In the genomic region with DNA sequence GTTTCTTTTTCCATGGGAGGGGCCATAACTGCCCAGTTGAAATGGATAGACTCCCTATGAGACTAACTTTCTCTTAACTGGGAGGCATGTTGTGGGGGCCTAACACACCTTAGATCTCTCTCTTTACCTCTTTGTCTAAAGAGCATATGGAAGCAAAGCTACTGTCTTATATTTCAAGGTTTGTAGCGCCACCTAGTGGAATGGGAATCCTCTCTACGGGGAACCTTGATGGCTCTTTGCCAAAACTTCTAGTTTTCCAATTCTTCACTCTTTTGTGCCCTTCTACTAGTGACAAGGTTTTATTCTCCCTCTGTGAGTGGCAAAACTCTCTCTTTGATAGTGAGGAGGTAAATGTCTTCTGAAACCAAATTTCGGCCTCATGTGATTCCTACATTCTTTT, we compare ENCODE assay signal across 9 cellular contexts.
DNase-seq lines count a peak whose midpoint lies in the region; ATAC-seq and TF ChIP-seq lines count a peak whose summit lies in the region.
"Had no signal": no experiment of that assay in that cellular context is flagged by ENCODE, and none has a peak within 500 bp of the region (broad histone marks: within the 10 kb centered on the region; RNA-seq: fewer than 3 reads in every experiment).

No MANE protein-coding gene starts in this region.

- 57% methylated on average over 3 of the region's 3 CpGs for WGBS in smooth muscle cell (ENCODE audit: low lambda C conversion rate)

- no peak overlapping the region for H2AFZ ChIP-seq in smooth muscle cell (ENCODE audit: low read depth)

- TF ChIP-seq CTCF in WERI-Rb-1 (IDR thresholded peaks at IDR 0.05; ENCODE audit: low read depth, low read length) (peak; percentile 58), smooth muscle cell (IDR thresholded peaks at IDR 0.05; ENCODE audit: borderline replicate concordance, insufficient read depth, poor library complexity, severe bottlenecking) (peak; percentile 23), CD14-positive monocyte (IDR thresholded peaks at IDR 0.05) (no peak)

- H3K4me3 ChIP-seq in WERI-Rb-1 (ENCODE audit: low read depth, low read length) (no peak overlapping the region), smooth muscle cell (no peak overlapping the region)

- CTCF ChIA-PET in activated CD4-positive, alpha-beta T cell treated with anti-CD3 and anti-CD28 coated beads, Interleukin-2, amount 10 ng/mL, durations not matched to agents 7 days and 5 days (lab: Charles Lee) = no interaction called here

- no peak for ATAC-seq in GM21381 (IDR thresholded peaks at IDR 0.05; ENCODE audit: unreplicated experiment)

- no peak overlapping the region for H3K4me2 ChIP-seq in smooth muscle cell

- no peaks in the 10 kb centered on the region for H3K4me1 ChIP-seq in smooth muscle cell (ENCODE audit: low read depth)

- no peaks in the 10 kb centered on the region for H3K27me3 ChIP-seq in WERI-Rb-1 (ENCODE audit: insufficient read depth, low read depth, severe bottlenecking)
- H3K27me3 ChIP-seq in smooth muscle cell (ENCODE audit: low read depth) = no peaks in the 10 kb centered on the region

- no peaks in the 10 kb centered on the region for H4K20me1 ChIP-seq in smooth muscle cell (ENCODE audit: low read depth)

- H3K4me1 Mint-ChIP-seq in activated CD4-positive, alpha-beta T cell treated with anti-CD3 and anti-CD28 coated beads, Interleukin-2, amount 10 ng/mL, durations not matched to agents 7 days and 5 days = no peaks in the 10 kb centered on the region
- no peaks in the 10 kb centered on the region for H3K4me1 Mint-ChIP-seq in CD14-positive monocyte

- H3K36me3 ChIP-seq in WERI-Rb-1 = no peaks in the 10 kb centered on the region
- no peaks in the 10 kb centered on the region for H3K36me3 ChIP-seq in smooth muscle cell (ENCODE audit: low read depth)

- H3K27ac Mint-ChIP-seq in activated CD4-positive, alpha-beta T cell treated with anti-CD3 and anti-CD28 coated beads, Interleukin-2, amount 10 ng/mL, durations not matched to agents 7 days and 5 days = no peak overlapping the region
- H3K27ac Mint-ChIP-seq in CD14-positive monocyte = no peak overlapping the region
- H3K27ac Mint-ChIP-seq: activated T-helper 2 cell treated with anti-CD3 and anti-CD28 coated beads, Interferon-gamma antibody, Interleukin-2, Interleukin-4, amounts not matched to agents 10 μg/mL and 5 μg/mL and 100 μg/mL, durations not matched to agents 14 hours and 24 hours and 36 hours had no signal

- peak; percentile 9 for DNase-seq in activated CD4-positive, alpha-beta T cell treated with anti-CD3 and anti-CD28 coated beads, Interleukin-2, amount 10 ng/mL, durations not matched to agents 7 days and 5 days
- DNase-seq in activated CD4-positive, alpha-beta T cell treated with anti-CD3 and anti-CD28 coated beads for 1 hour = no peak
- peak; percentile 11 to 28 for DNase-seq in Kasumi-1 (lab: John Stamatoyannopoulos, UW)
- peak; percentile 41 for DNase-seq in WERI-Rb-1
- DNase-seq in smooth muscle cell (lab: John Stamatoyannopoulos, UW; ENCODE audit: unreplicated experiment) = no peak
- no peak for DNase-seq in CD14-positive monocyte (ENCODE audit: low spot score)
- DNase-seq in medulla oblongata (ENCODE audit: extremely low spot score) = no peak

- H3K9me3 Mint-ChIP-seq in activated CD4-positive, alpha-beta T cell treated with anti-CD3 and anti-CD28 coated beads, Interleukin-2, amount 10 ng/mL, durations not matched to agents 7 days and 5 days = peaks cover 18% of the 10 kb centered on the region
- peaks cover 9 to 30% (median 16%) of the 10 kb centered on the region in 7 donors for H3K9me3 Mint-ChIP-seq in CD14-positive monocyte

- H3K9me3 ChIP-seq in WERI-Rb-1 (ENCODE audit: severe bottlenecking) (peaks cover 23% of the 10 kb centered on the region), smooth muscle cell (replicated peaks; ENCODE audit: low read depth) (no peaks in the 10 kb centered on the region)

- no peaks in the 10 kb centered on the region for H3K79me2 ChIP-seq in smooth muscle cell (ENCODE audit: low read depth)

- H3K4me3 Mint-ChIP-seq in activated CD4-positive, alpha-beta T cell treated with anti-CD3 and anti-CD28 coated beads, Interleukin-2, amount 10 ng/mL, durations not matched to agents 7 days and 5 days = no peak overlapping the region
- no peak overlapping the region for H3K4me3 Mint-ChIP-seq in CD14-positive monocyte

- H3K27ac ChIP-seq in WERI-Rb-1 (no peak overlapping the region), smooth muscle cell (ENCODE audit: low read depth) (no peak overlapping the region)

- POLR2A ChIA-PET in activated CD4-positive, alpha-beta T cell treated with anti-CD3 and anti-CD28 coated beads, Interleukin-2, amount 10 ng/mL, durations not matched to agents 7 days and 5 days (lab: Charles Lee) = no interaction called here

- H3K36me3 Mint-ChIP-seq in activated CD4-positive, alpha-beta T cell treated with anti-CD3 and anti-CD28 coated beads, Interleukin-2, amount 10 ng/mL, durations not matched to agents 7 days and 5 days (ENCODE audit: low read depth) = no peaks in the 10 kb centered on the region
- H3K36me3 Mint-ChIP-seq in CD14-positive monocyte = no peaks in the 10 kb centered on the region

- intact Hi-C loops in CD14-positive monocyte (cut with micrococcal nuclease) = no loop called here

- H3K27me3 Mint-ChIP-seq in activated CD4-positive, alpha-beta T cell treated with anti-CD3 and anti-CD28 coated beads, Interleukin-2, amount 10 ng/mL, durations not matched to agents 7 days and 5 days = no peaks in the 10 kb centered on the region
- H3K27me3 Mint-ChIP-seq in CD14-positive monocyte (ENCODE audit: low read depth in 3 of 3) = no peaks in the 10 kb centered on the region

- H3K9ac ChIP-seq in smooth muscle cell (ENCODE audit: low read depth) = no peak overlapping the region

- no peaks in the 10 kb centered on the region for H3F3A ChIP-seq in smooth muscle cell (ENCODE audit: low read depth)

Comparison
In these comparisons a context has a peak if more than half of its experiments do, and no peak if none do; other contexts are left out.
1. DNase-seq: peak in activated CD4-positive, alpha-beta T cell treated with anti-CD3 and anti-CD28 coated beads, Interleukin-2, amount 10 ng/mL, durations not matched to agents 7 days and 5 days (single experiment), Kasumi-1 (2 of 2) and WERI-Rb-1 (single experiment); none in activated CD4-positive, alpha-beta T cell treated with anti-CD3 and anti-CD28 coated beads for 1 hour (single experiment), smooth muscle cell (single experiment), CD14-positive monocyte (single experiment) and medulla oblongata (single experiment).